ENCODE assay signal across 8 cellular contexts in genomic region chr2:67650292-67651133, GRCh38.
DNase-seq lines count a peak whose midpoint lies in the region; ATAC-seq and TF ChIP-seq lines count a peak whose summit lies in the region.

No MANE protein-coding gene starts in this region.

- H3K27ac ChIP-seq in mammary epithelial cell (ENCODE audit: insufficient read depth, low read depth, low read length) = no peak overlapping the region

- H3K4me3 ChIP-seq in mammary epithelial cell (replicated peaks in 1 of 3; ENCODE audit: insufficient read depth in 1 of 3, low read depth in 2 of 3, low read length in 3 of 3) = no peak overlapping the region

- ATAC-seq in stimulated activated naive CD8-positive, alpha-beta T cell treated with anti-CD3 and anti-CD28 coated beads, Interleukin-15, Interleukin-2, amounts not matched to agents 100 U/mL and 50 U/mL, for 24 hours = no peak
- no peak for ATAC-seq in stimulated activated naive CD8-positive, alpha-beta T cell treated with anti-CD3 and anti-CD28 coated beads, Interleukin-15, amount 100 ng/mL, for 72 hours
- no peak for ATAC-seq in activated CD4-positive, CD25-positive, alpha-beta regulatory T cell treated with anti-CD3 and anti-CD28 coated beads, Interleukin-2, amount 50 U/mL, for 24 hours
- ATAC-seq in HG02610 (IDR thresholded peaks at IDR 0.05; ENCODE audit: unreplicated experiment) = no peak

- no peaks in the 10 kb centered on the region for H3K27me3 Mint-ChIP-seq in stimulated activated naive CD8-positive, alpha-beta T cell treated with anti-CD3 and anti-CD28 coated beads, Interleukin-15, amount 100 ng/mL, for 72 hours

- no peak overlapping the region for H3K9ac ChIP-seq in mammary epithelial cell (ENCODE audit: insufficient read depth, low read length)

- peak overlapping the region; percentile 19 for H3K4me2 ChIP-seq in mammary epithelial cell (ENCODE audit: insufficient read depth, low read depth, low read length)

- no peaks in the 10 kb centered on the region for H4K20me1 ChIP-seq in mammary epithelial cell (ENCODE audit: insufficient read depth, low read length)

- H3K79me2 ChIP-seq in mammary epithelial cell (ENCODE audit: insufficient read depth, low read length) = no peaks in the 10 kb centered on the region

- H3K9me3 Mint-ChIP-seq in stimulated activated naive CD8-positive, alpha-beta T cell treated with anti-CD3 and anti-CD28 coated beads, Interleukin-15, amount 100 ng/mL, for 72 hours = peaks cover 11 to 15% of the 10 kb centered on the region in 2 donors

- H2AFZ ChIP-seq in mammary epithelial cell (ENCODE audit: low read depth, low read length) = no peak overlapping the region

- H3K9me3 ChIP-seq in mammary epithelial cell (replicated peaks; ENCODE audit: insufficient read depth, low read length) = no peaks in the 10 kb centered on the region

- WGBS in mammary epithelial cell (ENCODE audit: low coverage, missing lambda C conversion rate) = 29% methylated on average over 8 of the region's 8 CpGs

- H3K27ac Mint-ChIP-seq in stimulated activated naive CD8-positive, alpha-beta T cell treated with anti-CD3 and anti-CD28 coated beads, Interleukin-15, amount 100 ng/mL, for 72 hours = peak overlapping the region in 1 of 2 donors; percentile 37

- no peaks in the 10 kb centered on the region for H3K4me1 Mint-ChIP-seq in stimulated activated naive CD8-positive, alpha-beta T cell treated with anti-CD3 and anti-CD28 coated beads, Interleukin-15, amount 100 ng/mL, for 72 hours

- CTCF ChIA-PET in mammary epithelial cell (lab: Charles Lee; ENCODE audit: low non-redundant PET) = interaction anchor here (0.6 to 0.7 kb wide), 5 partner anchors 30 to 856 kb away, joined by 4 to 6 read pairs (median 4); no protein-coding TSS in a partner anchor

- H3K36me3 ChIP-seq in mammary epithelial cell (ENCODE audit: insufficient read depth, low read length) = no peaks in the 10 kb centered on the region

- no peak overlapping the region for H3K4me3 Mint-ChIP-seq in stimulated activated naive CD8-positive, alpha-beta T cell treated with anti-CD3 and anti-CD28 coated beads, Interleukin-15, amount 100 ng/mL, for 72 hours

- dilution Hi-C loops in mammary epithelial cell (cut with HindIII; ENCODE audit: low sequenced_read_pairs) = no loop called here

- DNase-seq in stimulated activated naive CD8-positive, alpha-beta T cell treated with anti-CD3 and anti-CD28 coated beads, Interleukin-15, Interleukin-2, amounts not matched to agents 100 U/mL and 50 U/mL, for 24 hours = peak; percentile 9
- no peak for DNase-seq in stimulated activated naive CD8-positive, alpha-beta T cell treated with anti-CD3 and anti-CD28 coated beads, Interleukin-15, amount 100 ng/mL, for 72 hours
- DNase-seq in NCI-H526 treated with DMSO at 0.1 percent for 48 hours (lab: John Stamatoyannopoulos, UW) = peak; percentile 3
- peak; percentile 67 for DNase-seq in mammary epithelial cell
- peak; percentile 95 for DNase-seq in islet precursor cell
- peak; percentile 44 for DNase-seq in smooth muscle cell of the brain vasculature (ENCODE audit: low read depth, low spot score)

- peaks cover 8% of the 10 kb centered on the region for H3K4me1 ChIP-seq in mammary epithelial cell (ENCODE audit: insufficient read depth, low read length)

- H3K27me3 ChIP-seq in mammary epithelial cell (ENCODE audit: insufficient read depth, low read length) = no peaks in the 10 kb centered on the region

- intact Hi-C loops in mammary epithelial cell (cut with micrococcal nuclease) = loop anchor here (1.0 to 10.0 kb wide), 8 partner anchors 173 to 1216 kb away; partner anchors contain the start of gene MEIS1

- peak; percentile 80 to 91 for TF ChIP-seq CTCF in mammary epithelial cell (conservative IDR thresholded peaks at IDR 0.05 in 1 of 2, IDR thresholded peaks at IDR 0.05 in 1 of 2; ENCODE audit: extremely low read depth in 1 of 2, insufficient read depth in 1 of 2, low read depth in 1 of 2, low read length in 2 of 2)

- no TSS peak for BruUV-seq in mammary epithelial cell (replicated peaks; lab: Mats Ljungman, UMichigan)

- in situ Hi-C loops in mammary epithelial cell (cut with MboI; ENCODE audit: low sequenced_read_pairs in 2 of 2) = no loop called here

Comparison
In these comparisons a context has a peak if more than half of its experiments do, and no peak if none do; other contexts are left out.
1. DNase-seq: peak in stimulated activated naive CD8-positive, alpha-beta T cell treated with anti-CD3 and anti-CD28 coated beads, Interleukin-15, Interleukin-2, amounts not matched to agents 100 U/mL and 50 U/mL, for 24 hours (single experiment), NCI-H526 treated with DMSO at 0.1 percent for 48 hours (single experiment), mammary epithelial cell (single experiment), islet precursor cell (single experiment) and smooth muscle cell of the brain vasculature (single experiment); none in stimulated activated naive CD8-positive, alpha-beta T cell treated with anti-CD3 and anti-CD28 coated beads, Interleukin-15, amount 100 ng/mL, for 72 hours (0 of 2).